In genomic region chr11:33197915-33198727, GRCh38 we compare ENCODE assay signal across 2 cellular contexts.
TF ChIP-seq lines count a peak whose summit lies in the region.

No MANE protein-coding gene starts in this region.

TF ChIP-seq in K562, 482 proteins besides CTCF, POLR2A, EP300 and RAD21:
- no peak for TF ChIP-seq AFF1 (IDR thresholded peaks at IDR 0.05; ENCODE audit: low read depth in 1 of 2, partially characterized antibody in 2 of 2)
- peak; percentile 47; the same call in 1 of the 2 replicates for TF ChIP-seq CEBPB (tag; IDR thresholded peaks at IDR 0.05)
- TF ChIP-seq CEBPG (CRISPR knock-in tag; IDR thresholded peaks at IDR 0.05): peak; percentile 20; the same call in 1 of the 2 replicates
- TF ChIP-seq CEBPG (tag; conservative IDR thresholded peaks at IDR 0.05 in 1 of 2, IDR thresholded peaks at IDR 0.05 in 1 of 2): peak; percentile 22 to 53; a peak in 1 of 4 replicates
- no peak for TF ChIP-seq KDM5B (IDR thresholded peaks at IDR 0.05; ENCODE audit: insufficient replicate concordance, low read depth, low read length)

TF ChIP-seq in GM23338, 12 proteins besides CTCF, POLR2A, EP300 and RAD21:
- TF ChIP-seq ZNF462 (CRISPR knock-in tag; IDR thresholded peaks at IDR 0.05): no peak
- no peak for TF ChIP-seq NANOG (IDR thresholded peaks at IDR 0.05; ENCODE audit: borderline replicate concordance)
- no peak for TF ChIP-seq STAT1 (IDR thresholded peaks at IDR 0.05; ENCODE audit: unreplicated experiment)
- no peak for TF ChIP-seq REST (IDR thresholded peaks at IDR 0.05; ENCODE audit: unreplicated experiment)
- TF ChIP-seq EZH2phosphoT487 (IDR thresholded peaks at IDR 0.05; ENCODE audit: unreplicated experiment): no peak
- no peak for TF ChIP-seq JUNB (IDR thresholded peaks at IDR 0.05; ENCODE audit: unreplicated experiment)
- no peak for TF ChIP-seq CREB1 (CRISPR knock-in tag; IDR thresholded peaks at IDR 0.05; ENCODE audit: low read depth)
